7 cellular contexts compared by ENCODE assay signal in the genomic region with DNA sequence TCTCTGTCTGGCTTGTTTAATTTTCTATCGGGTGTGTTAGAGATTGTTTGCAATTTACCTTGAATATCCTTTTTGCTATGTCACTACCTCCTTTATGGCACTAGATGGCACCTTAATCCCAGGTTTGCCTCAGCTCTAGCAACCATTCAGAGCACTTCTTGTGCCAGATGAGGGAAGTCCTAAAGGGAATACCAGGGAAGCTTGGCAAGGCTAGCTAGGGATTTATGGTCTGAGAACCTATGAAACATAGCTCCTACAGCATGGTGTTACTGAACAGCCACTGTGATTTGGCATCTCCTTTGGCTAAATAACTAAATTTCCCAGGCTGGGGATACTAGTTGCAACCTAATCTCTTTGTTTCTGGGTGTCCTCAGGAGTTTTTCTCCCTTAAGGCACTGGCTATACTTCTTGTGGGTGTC.
DNase-seq lines count a peak whose midpoint lies in the region; ATAC-seq, FAIRE-seq and TF ChIP-seq lines count a peak whose summit lies in the region.

No MANE protein-coding gene starts in this region.

- DNase-seq in HPDE6-E6E7 (ENCODE audit: extremely low spot score): peak; percentile 52
- DNase-seq in NCI-H69 (lab: John Stamatoyannopoulos, UW): peak; percentile 93
- DNase-seq in activated CD8-positive, alpha-beta memory T cell treated with anti-CD3 and anti-CD28 coated beads, Interleukin-2, amount 50 U/mL, for 1 hour (ENCODE audit: extremely low read depth): peak; percentile 16
- DNase-seq in foreskin melanocyte: peak; percentile 66
- no peak for DNase-seq in omental fat pad (ENCODE audit: low spot score)

- peak; percentile 88 for FAIRE-seq in G401.6 (lab: Jason Lieb, UNC)

- peak; percentile 82 for ATAC-seq in GM21515 (IDR thresholded peaks at IDR 0.05; ENCODE audit: unreplicated experiment)
- ATAC-seq in omental fat pad (ENCODE audit: low FRiP score): peak; percentile 97

- TF ChIP-seq CTCF in omental fat pad (IDR thresholded peaks at IDR 0.05): peak in 2 of 3 donors; percentile 61 to 86
